Comparison of ENCODE assay signal across 11 cellular contexts in the genomic region with DNA sequence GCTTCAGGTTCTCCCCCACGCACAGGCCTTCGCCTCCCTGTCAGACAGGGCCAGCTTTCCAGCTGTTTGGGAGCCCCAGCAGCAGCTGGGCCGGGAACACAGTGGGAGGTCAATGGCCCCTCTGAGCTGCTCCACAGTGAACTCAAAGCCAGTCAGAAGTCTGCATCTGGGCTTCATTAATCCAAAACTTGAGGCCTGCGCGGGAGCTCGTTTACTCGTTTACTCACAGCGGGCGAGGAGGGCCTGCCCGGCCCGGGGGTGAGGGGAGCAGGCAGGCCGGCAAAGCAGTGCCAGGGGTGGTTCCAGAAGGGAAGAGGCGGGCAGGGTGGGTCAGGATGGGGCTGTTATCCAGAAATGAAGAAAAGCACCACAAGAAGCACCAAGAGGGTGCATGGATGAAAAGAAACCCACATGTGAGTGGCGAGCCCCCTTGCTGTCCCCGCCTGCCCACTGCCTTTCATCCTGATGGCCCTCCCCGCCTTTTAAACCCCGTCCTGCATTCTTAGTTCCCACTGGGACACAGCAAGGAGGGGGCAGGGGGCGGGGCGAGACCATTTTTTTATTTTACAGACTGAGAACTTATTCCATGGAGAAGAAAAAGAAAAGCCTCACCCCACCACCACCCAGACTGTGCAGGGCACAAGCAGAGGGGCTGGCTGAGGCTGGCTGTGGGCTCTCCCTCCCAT. TPM values are rescaled to one million over a fixed set of nuclear protein-coding genes. Genes with fewer than 3 reads are reported as not detected.
DNase-seq lines count a peak whose midpoint lies in the region; ATAC-seq, FAIRE-seq and TF ChIP-seq lines count a peak whose summit lies in the region.
"Had no signal": no experiment of that assay in that cellular context is flagged by ENCODE, and none has a peak within 500 bp of the region (broad histone marks: within the 10 kb centered on the region; RNA-seq: fewer than 3 reads in every experiment).

No MANE protein-coding gene starts in this region.

- H3K9me3 ChIP-seq in astrocyte (ENCODE audit: insufficient read depth, low read depth, low read length) (no peaks in the 10 kb centered on the region), hepatocyte (ENCODE audit: low read depth) (no peaks in the 10 kb centered on the region), parathyroid adenoma (ENCODE audit: control insufficient read depth, low read length) (no peaks in the 10 kb centered on the region)

- in situ Hi-C loops in G401 (cut with HindIII; ENCODE audit: low sequenced_read_pairs): no loop called here

- H3K9ac ChIP-seq in astrocyte (ENCODE audit: low read length) (no peak overlapping the region), parathyroid adenoma (no peak overlapping the region)

- TF ChIP-seq CTCF in astrocyte (IDR thresholded peaks at IDR 0.05; ENCODE audit: insufficient read depth, low read depth, low read length): no peak
- no peak for TF ChIP-seq CTCF in hepatocyte (IDR thresholded peaks at IDR 0.05; ENCODE audit: poor library complexity)
- TF ChIP-seq CTCF in parathyroid adenoma (IDR thresholded peaks at IDR 0.05): no peak

- H2AFZ ChIP-seq in astrocyte (ENCODE audit: low read depth, low read length) (peak overlapping the region; percentile 66), hepatocyte (peak overlapping the region; percentile 83), parathyroid adenoma (peak overlapping the region; percentile 45)

- H4K20me1 ChIP-seq in astrocyte (ENCODE audit: insufficient read depth, low read length) (no peaks in the 10 kb centered on the region), hepatocyte (ENCODE audit: insufficient read depth, poor library complexity, severe bottlenecking) (no peaks in the 10 kb centered on the region)

- no peak overlapping the region for H3K4me3 Mint-ChIP-seq in astrocyte (ENCODE audit: unreplicated experiment)
- H3K4me3 Mint-ChIP-seq: activated naive CD8-positive, alpha-beta T cell treated with anti-CD3 and anti-CD28 coated beads, Interleukin-2, amount 10 ng/mL, durations not matched to agents 7 days and 5 days had no signal

- peaks cover 29% of the 10 kb centered on the region for H3K27me3 Mint-ChIP-seq in astrocyte (ENCODE audit: low read depth, unreplicated experiment)

- WGBS in hepatocyte (ENCODE audit: low lambda C conversion rate, missing lambda C conversion rate): 44% methylated on average over 19 of the region's 19 CpGs

- H3K27ac Mint-ChIP-seq in astrocyte (ENCODE audit: unreplicated experiment): no peak overlapping the region
- H3K27ac Mint-ChIP-seq: activated naive CD8-positive, alpha-beta T cell treated with anti-CD3 and anti-CD28 coated beads, Interleukin-2, amount 10 ng/mL, durations not matched to agents 7 days and 5 days had no signal

- H3K4me2 ChIP-seq in astrocyte (ENCODE audit: low read length) (no peak overlapping the region), hepatocyte (peak overlapping the region; percentile 59), parathyroid adenoma (ENCODE audit: low read length) (no peak overlapping the region)

- peaks cover 4% of the 10 kb centered on the region for H3K4me1 ChIP-seq in astrocyte (ENCODE audit: insufficient read depth, low read length)
- H3K4me1 ChIP-seq in hepatocyte (ENCODE audit: insufficient read depth): peaks cover 24% of the 10 kb centered on the region
- no peaks in the 10 kb centered on the region for H3K4me1 ChIP-seq in parathyroid adenoma

- H3K4me3 ChIP-seq in astrocyte (ENCODE audit: insufficient read depth, low read depth, low read length) (no peak overlapping the region), hepatocyte (no peak overlapping the region), parathyroid adenoma (ENCODE audit: low read depth, low read length) (no peak overlapping the region)

- DNase-seq in AG08396 (ENCODE audit: low spot score) (peak; percentile 67), astrocyte (ENCODE audit: low read depth) (no peak), hepatocyte (ENCODE audit: low spot score) (peak; percentile 57), H54 (ENCODE audit: insufficient read length, low spot score) (no peak), G401 (ENCODE audit: low spot score) (no peak), medulla oblongata (ENCODE audit: extremely low spot score) (no peak)
- DNase-seq: activated naive CD8-positive, alpha-beta T cell treated with anti-CD3 and anti-CD28 coated beads, Interleukin-2, amount 10 ng/mL, durations not matched to agents 7 days and 5 days; NCI-H524 had no signal

- no peak for FAIRE-seq in astrocyte (lab: Jason Lieb, UNC)
- no peak for FAIRE-seq in H54 (lab: Jason Lieb, UNC)

- H3K27ac ChIP-seq in astrocyte (ENCODE audit: low read depth, low read length) (no peak overlapping the region), hepatocyte (peak overlapping the region; percentile 98), parathyroid adenoma (peak overlapping the region; percentile 42)
- H3K27ac ChIP-seq: C4-2B had no signal

- ATAC-seq in HG02588 (IDR thresholded peaks at IDR 0.05; ENCODE audit: unreplicated experiment): no peak

- peaks cover 7% of the 10 kb centered on the region for H3K9me3 Mint-ChIP-seq in astrocyte (ENCODE audit: unreplicated experiment)
- H3K9me3 Mint-ChIP-seq: activated naive CD8-positive, alpha-beta T cell treated with anti-CD3 and anti-CD28 coated beads, Interleukin-2, amount 10 ng/mL, durations not matched to agents 7 days and 5 days had no signal

- H3K4me1 Mint-ChIP-seq in astrocyte (ENCODE audit: low read depth, unreplicated experiment): peaks cover 3% of the 10 kb centered on the region

- H3K9me2 ChIP-seq in hepatocyte (replicated peaks; ENCODE audit: insufficient read depth): no peaks in the 10 kb centered on the region

- H3K27me3 ChIP-seq in astrocyte (ENCODE audit: insufficient read depth, low read length) (no peaks in the 10 kb centered on the region), hepatocyte (no peaks in the 10 kb centered on the region), parathyroid adenoma (ENCODE audit: control insufficient read depth, insufficient read depth, low read length) (no peaks in the 10 kb centered on the region)

- H3K36me3 Mint-ChIP-seq in astrocyte (ENCODE audit: low read depth, unreplicated experiment): peaks cover 2% of the 10 kb centered on the region
- H3K36me3 Mint-ChIP-seq: activated naive CD8-positive, alpha-beta T cell treated with anti-CD3 and anti-CD28 coated beads, Interleukin-2, amount 10 ng/mL, durations not matched to agents 7 days and 5 days had no signal

- H3K79me2 ChIP-seq in astrocyte (ENCODE audit: insufficient read depth, low read length) (no peaks in the 10 kb centered on the region), hepatocyte (no peaks in the 10 kb centered on the region), parathyroid adenoma (no peaks in the 10 kb centered on the region)

- TF ChIP-seq POLR2A in H54 (IDR thresholded peaks at IDR 0.05; ENCODE audit: low read depth, low read length): no peak

- H3K36me3 ChIP-seq in astrocyte (ENCODE audit: insufficient read depth, low read length): no peaks in the 10 kb centered on the region
- H3K36me3 ChIP-seq in hepatocyte (replicated peaks; ENCODE audit: insufficient read depth, low read depth): no peaks in the 10 kb centered on the region
- H3K36me3 ChIP-seq in parathyroid adenoma (ENCODE audit: control insufficient read depth, insufficient read depth, low read length): no peaks in the 10 kb centered on the region

RNA-seq across cellular contexts. Expression of gene SEMA4C, which starts 37.0 kb away (rescaled TPM):
- 30.7 and 32.8 TPM in 2 replicates for total RNA-seq in astrocyte
- 30.2 and 37.5 TPM in 2 replicates for total RNA-seq in hepatocyte
- 28.6 and 33.4 TPM in 2 replicates for polyA plus RNA-seq in hepatocyte
- total RNA-seq in G401 (2014; rRNA removed; shearing (Covaris generic)): 37.9 and 40.6 TPM in 2 replicates

RNA-seq across cellular contexts. Expression of gene ANKRD39, which starts 49.0 kb away (rescaled TPM):
- total RNA-seq in astrocyte (11.9 and 13.7 TPM in 2 replicates), hepatocyte (9.0 and 13.6 TPM in 2 replicates)
- polyA plus RNA-seq in hepatocyte: 25.6 and 34.9 TPM in 2 replicates
- 28.4 and 45.2 TPM in 2 replicates for total RNA-seq in G401 (2014; rRNA removed; shearing (Covaris generic))

Comparison
In these comparisons a context has a peak if more than half of its experiments do, and no peak if none do; other contexts are left out.
1. DNase-seq: peak in AG08396 (single experiment) and hepatocyte (single experiment); none in astrocyte (single experiment), H54 (single experiment), G401 (single experiment) and medulla oblongata (single experiment).
2. Peak in every context shown above with its lines, with median percentiles within 50 percentile points of each other: H2AFZ ChIP-seq.